Comparison of ENCODE assay signal across 29 cellular contexts in the genomic region with DNA sequence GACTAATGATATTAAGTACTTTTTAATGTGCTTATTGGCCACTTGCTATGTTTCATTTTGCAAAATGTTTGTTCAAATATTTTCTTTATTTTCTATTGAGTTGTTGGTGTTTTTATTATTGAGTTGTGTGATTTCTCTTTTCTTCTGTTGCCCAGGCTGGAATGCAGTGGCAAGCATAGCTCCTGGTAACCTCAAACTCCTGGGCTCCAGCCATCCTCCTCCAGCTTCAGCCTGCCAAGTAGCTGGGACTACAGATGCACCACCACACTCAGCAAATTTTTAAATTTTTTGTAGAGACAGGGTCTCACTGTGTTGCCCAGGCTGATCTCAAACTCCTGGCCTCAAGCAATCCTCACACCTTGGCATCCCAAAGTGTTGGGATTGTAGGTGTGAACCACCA.
"Had no signal": no experiment of that assay in that cellular context is flagged by ENCODE, and none has a peak within 500 bp of the region (broad histone marks: within the 10 kb centered on the region; RNA-seq: fewer than 3 reads in every experiment).

No MANE protein-coding gene starts in this region.

- H3K27ac ChIP-seq: adrenal gland, brain microvascular endothelial cell, esophagus muscularis mucosa, gastroesophageal sphincter, WERI-Rb-1 had no signal

- H3K4me3 ChIP-seq: adrenal gland, esophagus muscularis mucosa, gastroesophageal sphincter had no signal

- H3K9me3 ChIP-seq: adrenal gland, esophagus muscularis mucosa, gastroesophageal sphincter had no signal

- H3K27me3 ChIP-seq: adrenal gland, brain microvascular endothelial cell, esophagus muscularis mucosa, gastroesophageal sphincter had no signal

- ATAC-seq: activated CD4-positive, alpha-beta T cell treated with anti-CD3 and anti-CD28 coated beads for 36 hours; activated CD4-positive, CD25-positive, alpha-beta regulatory T cell treated with anti-CD3 and anti-CD28 coated beads, Interleukin-2, amount 50 U/mL, for 24 hours; activated CD8-positive, alpha-beta memory T cell treated with anti-CD3 and anti-CD28 coated beads, Interleukin-2, amount 10 ng/mL, durations not matched to agents 7 days and 5 days; activated CD8-positive, alpha-beta T cell treated with anti-CD3 and anti-CD28 coated beads, Interleukin-2, amount 10 ng/mL, durations not matched to agents 7 days and 5 days; activated naive CD8-positive, alpha-beta T cell treated with anti-CD3 and anti-CD28 coated beads, Interleukin-2, amount 50 U/mL, for 24 hours; effector memory CD8-positive, alpha-beta T cell; gastroesophageal sphincter; T-helper 17 cell had no signal

- DNase-seq: activated B cell treated with CpG ODN at 0.5 μM for 24 hours; activated CD4-positive, alpha-beta memory T cell treated with anti-CD3 and anti-CD28 coated beads for 36 hours; activated CD4-positive, alpha-beta T cell treated with anti-CD3 and anti-CD28 coated beads for 36 hours; activated CD4-positive, alpha-beta T cell treated with anti-CD3 and anti-CD28 coated beads, Interleukin-2, amount 10 ng/mL, durations not matched to agents 24 days and 14 days; activated CD8-positive, alpha-beta memory T cell treated with anti-CD3 and anti-CD28 coated beads, Interleukin-2, amount 10 ng/mL, durations not matched to agents 7 days and 5 days; activated CD8-positive, alpha-beta memory T cell treated with anti-CD3 and anti-CD28 coated beads, Interleukin-2, amount 50 U/mL, for 4 hours; activated CD8-positive, alpha-beta T cell treated with anti-CD3 and anti-CD28 coated beads, Interleukin-2, amount 10 ng/mL, durations not matched to agents 7 days and 5 days; activated effector memory CD4-positive, alpha-beta T cell treated with anti-CD3 and anti-CD28 coated beads, Interleukin-2, amount 50 U/mL, for 16 hours; activated naive CD4-positive, alpha-beta T cell treated with anti-CD3 and anti-CD28 coated beads for 36 hours; activated naive CD8-positive, alpha-beta T cell treated with anti-CD3 and anti-CD28 coated beads for 36 hours; activated naive CD8-positive, alpha-beta T cell treated with anti-CD3 and anti-CD28 coated beads, Interleukin-2, amount 50 U/mL, for 24 hours; activated T-cell treated with anti-CD3 and anti-CD28 coated beads, Interleukin-2, amount 50 U/mL, for 1 hour; activated T-cell treated with anti-CD3 and anti-CD28 coated beads, Interleukin-2, amount 50 U/mL, for 48 hours; adrenal gland; aorta; brain microvascular endothelial cell; cortex of kidney; dermis blood vessel endothelial cell; effector CD4-positive, alpha-beta T cell; effector memory CD8-positive, alpha-beta T cell; erythroblast; foreskin melanocyte; T-helper 1 cell; T-helper 17 cell; T1000; WERI-Rb-1 had no signal

- H3K36me3 ChIP-seq: adrenal gland, brain microvascular endothelial cell, esophagus muscularis mucosa, gastroesophageal sphincter, WERI-Rb-1 had no signal

- H3K4me1 ChIP-seq: adrenal gland had no signal
